In genomic region chrX:129077384-129077783, GRCh38 we compare ENCODE assay signal across 28 cellular contexts.
"Had no signal": no experiment of that assay in that cellular context is flagged by ENCODE, and none has a peak within 500 bp of the region (broad histone marks: within the 10 kb centered on the region; RNA-seq: fewer than 3 reads in every experiment).

No MANE protein-coding gene starts in this region.

- FAIRE-seq: TTC549 had no signal

- H3K27ac Mint-ChIP-seq: activated CD4-positive, alpha-beta T cell treated with anti-CD3 and anti-CD28 coated beads, Interleukin-2, amount 10 ng/mL, durations not matched to agents 7 days and 5 days; activated CD8-positive, alpha-beta T cell treated with anti-CD3 and anti-CD28 coated beads, Interleukin-2, amount 10 ng/mL, durations not matched to agents 7 days and 5 days; activated naive CD4-positive, alpha-beta T cell treated with anti-CD3 and anti-CD28 coated beads, Interleukin-2, amount 10 ng/mL, durations not matched to agents 7 days and 5 days; activated naive CD8-positive, alpha-beta T cell; activated naive CD8-positive, alpha-beta T cell treated with anti-CD3 and anti-CD28 coated beads, Interleukin-2, amount 50 U/mL, for 24 hours; activated T-cell treated with anti-CD3 and anti-CD28 coated beads, Interleukin-2, amount 50 U/mL, for 24 hours had no signal

- H3K9me3 ChIP-seq: MG63 had no signal

- H3K27me3 Mint-ChIP-seq: activated CD4-positive, alpha-beta T cell treated with anti-CD3 and anti-CD28 coated beads, Interleukin-2, amount 10 ng/mL, durations not matched to agents 7 days and 5 days; activated naive CD4-positive, alpha-beta T cell treated with anti-CD3 and anti-CD28 coated beads, Interleukin-2, amount 10 ng/mL, durations not matched to agents 7 days and 5 days; activated naive CD8-positive, alpha-beta T cell; activated naive CD8-positive, alpha-beta T cell treated with anti-CD3 and anti-CD28 coated beads, Interleukin-2, amount 50 U/mL, for 24 hours; central memory CD8-positive, alpha-beta T cell had no signal

- H3K36me3 Mint-ChIP-seq: activated naive CD4-positive, alpha-beta T cell treated with anti-CD3 and anti-CD28 coated beads, Interleukin-2, amount 10 ng/mL, durations not matched to agents 7 days and 5 days; activated naive CD8-positive, alpha-beta T cell had no signal

- H3K4me3 Mint-ChIP-seq: activated CD4-positive, alpha-beta T cell treated with anti-CD3 and anti-CD28 coated beads, Interleukin-2, amount 10 ng/mL, durations not matched to agents 7 days and 5 days; activated CD8-positive, alpha-beta T cell treated with anti-CD3 and anti-CD28 coated beads, Interleukin-2, amount 10 ng/mL, durations not matched to agents 7 days and 5 days; activated naive CD4-positive, alpha-beta T cell treated with anti-CD3 and anti-CD28 coated beads, Interleukin-2, amount 10 ng/mL, durations not matched to agents 7 days and 5 days; activated naive CD8-positive, alpha-beta T cell; activated naive CD8-positive, alpha-beta T cell treated with anti-CD3 and anti-CD28 coated beads, Interleukin-2, amount 50 U/mL, for 24 hours; activated T-cell treated with anti-CD3 and anti-CD28 coated beads, Interleukin-2, amount 50 U/mL, for 24 hours; central memory CD8-positive, alpha-beta T cell had no signal

- H3K4me3 ChIP-seq: cardiac muscle cell, MG63 had no signal

- DNase-seq: activated CD4-positive, alpha-beta T cell treated with anti-CD3 and anti-CD28 coated beads, Interleukin-2, amount 10 ng/mL, durations not matched to agents 7 days and 5 days; activated CD4-positive, alpha-beta T cell treated with anti-CD3 and anti-CD28 coated beads, Interleukin-2, amount 50 U/mL, for 48 hours; activated CD8-positive, alpha-beta T cell treated with anti-CD3 and anti-CD28 coated beads, Interleukin-2, amount 10 ng/mL, durations not matched to agents 7 days and 5 days; activated gamma-delta T cell treated with Interleukin-2 at 50 U/mL for 16 hours; activated naive CD4-positive, alpha-beta T cell treated with anti-CD3 and anti-CD28 coated beads, Interleukin-2, amount 10 ng/mL, durations not matched to agents 7 days and 5 days; activated naive CD8-positive, alpha-beta T cell treated with anti-CD3 and anti-CD28 coated beads, Interleukin-2, amount 50 U/mL, for 24 hours; activated T-cell treated with anti-CD3 and anti-CD28 coated beads, Interleukin-2, amount 50 U/mL, for 24 hours; aorta; Kasumi-1; KG1; MG63; NCI-H1048; NCI-H1417; NCI-H146; NCI-H187; NCI-H2029 treated with DMSO at 0.1 percent for 48 hours; NCI-H2107; NCI-H2171; NCI-H510A; NCI-H526 treated with DMSO at 0.1 percent for 48 hours; NCI-H774; OCI-M1; Right ventricle myocardium superior; T1000 had no signal

- H3K36me3 ChIP-seq: cardiac muscle cell, MG63 had no signal

- H3K4me1 Mint-ChIP-seq: activated CD4-positive, alpha-beta T cell treated with anti-CD3 and anti-CD28 coated beads, Interleukin-2, amount 10 ng/mL, durations not matched to agents 7 days and 5 days; activated naive CD4-positive, alpha-beta T cell treated with anti-CD3 and anti-CD28 coated beads, Interleukin-2, amount 10 ng/mL, durations not matched to agents 7 days and 5 days; activated naive CD8-positive, alpha-beta T cell treated with anti-CD3 and anti-CD28 coated beads, Interleukin-2, amount 50 U/mL, for 24 hours; central memory CD8-positive, alpha-beta T cell had no signal

- H3K9me3 Mint-ChIP-seq: activated CD4-positive, alpha-beta T cell treated with anti-CD3 and anti-CD28 coated beads, Interleukin-2, amount 10 ng/mL, durations not matched to agents 7 days and 5 days; activated naive CD4-positive, alpha-beta T cell treated with anti-CD3 and anti-CD28 coated beads, Interleukin-2, amount 10 ng/mL, durations not matched to agents 7 days and 5 days; activated naive CD8-positive, alpha-beta T cell treated with anti-CD3 and anti-CD28 coated beads, Interleukin-2, amount 50 U/mL, for 24 hours; activated T-cell treated with anti-CD3 and anti-CD28 coated beads, Interleukin-2, amount 50 U/mL, for 24 hours had no signal
